ENCODE assay signal across 19 cellular contexts in the genomic region with DNA sequence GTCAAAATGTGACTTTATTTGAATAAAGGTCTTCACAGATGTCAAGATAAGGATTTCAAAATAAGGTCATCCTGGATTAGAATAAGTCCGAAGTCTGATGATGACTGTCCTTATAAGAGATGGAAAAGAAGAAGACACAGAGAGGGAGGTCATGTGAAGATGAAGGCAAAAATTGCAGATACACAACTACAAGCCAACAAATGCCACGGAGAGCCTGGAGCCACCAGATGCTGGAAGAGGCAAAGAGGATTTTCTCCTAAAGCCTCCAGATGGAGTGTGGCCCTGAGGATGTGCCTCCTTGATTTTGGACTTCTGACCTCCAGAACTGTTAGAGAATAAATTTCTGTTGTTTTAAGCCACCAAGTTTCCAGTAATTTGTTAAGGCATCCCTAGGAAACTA. TPM values are rescaled to one million over a fixed set of nuclear protein-coding genes. Genes with fewer than 3 reads are reported as not detected.
"Had no signal": no experiment of that assay in that cellular context is flagged by ENCODE, and none has a peak within 500 bp of the region (broad histone marks: within the 10 kb centered on the region; RNA-seq: fewer than 3 reads in every experiment).

No MANE protein-coding gene starts in this region.

- H3K4me1 ChIP-seq: gastroesophageal sphincter, sigmoid colon, upper lobe of right lung had no signal

- H3K4me3 ChIP-seq: gastroesophageal sphincter, heart right ventricle, lung, sigmoid colon, thoracic aorta, upper lobe of right lung had no signal

- H3K27me3 ChIP-seq: upper lobe of right lung had no signal

- ATAC-seq: effector memory CD8-positive, alpha-beta T cell; gastroesophageal sphincter; heart right ventricle; left colon; upper lobe of right lung had no signal

- H3K4me3 Mint-ChIP-seq: effector memory CD8-positive, alpha-beta T cell had no signal

- H3K27me3 Mint-ChIP-seq: effector memory CD8-positive, alpha-beta T cell had no signal

- H3K9me3 Mint-ChIP-seq: effector memory CD8-positive, alpha-beta T cell had no signal

- H3K9me3 ChIP-seq: gastroesophageal sphincter, sigmoid colon, thoracic aorta, upper lobe of right lung had no signal

- DNase-seq: activated CD8-positive, alpha-beta memory T cell treated with anti-CD3 and anti-CD28 coated beads, Interleukin-2, amount 50 U/mL, for 4 hours; activated naive CD4-positive, alpha-beta T cell treated with Interleukin-2 at 50 U/mL for 16 hours; dermis blood vessel endothelial cell; effector memory CD8-positive, alpha-beta T cell; heart right ventricle; left colon; midbrain; sigmoid colon; stimulated activated CD4-positive, alpha-beta T cell treated with anti-CD3 and anti-CD28 coated beads, Interleukin-1b, Interleukin-23, amount 100 ng/mL, for 48 hours; SW 1271; upper lobe of right lung had no signal

- H3K36me3 ChIP-seq: gastroesophageal sphincter, heart right ventricle, sigmoid colon, thoracic aorta, upper lobe of right lung had no signal

- H3K27ac ChIP-seq: epithelial cell of prostate, gastroesophageal sphincter, heart right ventricle, sigmoid colon, thoracic aorta, upper lobe of right lung had no signal

RNA-seq across cellular contexts. Expression of gene SLAMF1, which starts 31.2 kb away (rescaled TPM):
- total RNA-seq: chondrocyte, dermis blood vessel endothelial cell, myocyte, osteocyte had no signal
- polyA plus RNA-seq: neural cell had no signal

RNA-seq across cellular contexts. Expression of gene CD84, which starts 36.4 kb away (rescaled TPM):
- total RNA-seq: chondrocyte, dermis blood vessel endothelial cell, myocyte, osteocyte had no signal
- polyA plus RNA-seq: neural cell had no signal
